ENCODE assay signal across 16 cellular contexts in genomic region chr2:48412409-48413259, GRCh38. TPM values are rescaled to one million over a fixed set of nuclear protein-coding genes. Genes with fewer than 3 reads are reported as not detected.
DNase-seq lines count a peak whose midpoint lies in the region; ATAC-seq and TF ChIP-seq lines count a peak whose summit lies in the region.
"Had no signal": no experiment of that assay in that cellular context is flagged by ENCODE, and none has a peak within 500 bp of the region (broad histone marks: within the 10 kb centered on the region; RNA-seq: fewer than 3 reads in every experiment).

No MANE protein-coding gene starts in this region.

- no peaks in the 10 kb centered on the region for H3K27me3 ChIP-seq in adipocyte (replicated peaks; ENCODE audit: control insufficient read depth, insufficient read depth, low read length)
- H3K27me3 ChIP-seq in right cardiac atrium (ENCODE audit: control insufficient read depth, insufficient read depth): no peaks in the 10 kb centered on the region
- H3K27me3 ChIP-seq in gastrocnemius medialis: no peaks in the 10 kb centered on the region
- H3K27me3 ChIP-seq: BLaER1 had no signal

- H3K36me3 Mint-ChIP-seq in WTC11: no peaks in the 10 kb centered on the region

- no peaks in the 10 kb centered on the region; the same call in 1 of the 2 replicates for H3K27me3 Mint-ChIP-seq in WTC11 (ENCODE audit: low read depth)
- H3K27me3 Mint-ChIP-seq: activated naive CD8-positive, alpha-beta T cell treated with anti-CD3 and anti-CD28 coated beads, Interleukin-2, amount 50 U/mL, for 24 hours had no signal

- 42% methylated on average over 6 of the region's 6 CpGs for WGBS in right cardiac atrium

- CTCF ChIA-PET in WTC11 (lab: Charles Lee): interaction anchor here (1.3 kb wide), 1 partner anchor 305 kb away, joined by 3 read pairs; no protein-coding TSS in a partner anchor

- intact Hi-C loops in right cardiac atrium (cut with DNase I): loop anchor here in 2 of 4 donors (10.0 kb wide), 2 partner anchors 168 to 558 kb away; no protein-coding TSS in a partner anchor
- intact Hi-C loops in gastrocnemius medialis (cut with DNase I; ENCODE audit: low total_unique reads): no loop called here

- H3K4me3 Mint-ChIP-seq in WTC11: no peak overlapping the region
- H3K4me3 Mint-ChIP-seq: activated CD4-positive, alpha-beta memory T cell treated with anti-CD3 and anti-CD28 coated beads, Interleukin-2, amount 10 ng/mL, durations not matched to agents 7 days and 5 days; activated naive CD8-positive, alpha-beta T cell treated with anti-CD3 and anti-CD28 coated beads, Interleukin-2, amount 50 U/mL, for 24 hours had no signal

- H3K9me3 ChIP-seq in adipocyte (ENCODE audit: control insufficient read depth, low read length) (no peaks in the 10 kb centered on the region), right cardiac atrium (ENCODE audit: control insufficient read depth, low read length) (no peaks in the 10 kb centered on the region), gastrocnemius medialis (no peaks in the 10 kb centered on the region)
- H3K9me3 ChIP-seq: BLaER1 had no signal

- H3K9me3 Mint-ChIP-seq in WTC11: peaks cover 4% of the 10 kb centered on the region
- H3K9me3 Mint-ChIP-seq: activated CD4-positive, alpha-beta memory T cell treated with anti-CD3 and anti-CD28 coated beads, Interleukin-2, amount 10 ng/mL, durations not matched to agents 7 days and 5 days had no signal

- H3K27ac ChIP-seq in right cardiac atrium (ENCODE audit: low read length) (peak overlapping the region; percentile 9), gastrocnemius medialis (peak overlapping the region in 1 of 4 donors; percentile 25)
- H3K27ac ChIP-seq: BLaER1 had no signal

- H3K9ac ChIP-seq in adipocyte (ENCODE audit: low read length): peak overlapping the region; percentile 60
- H3K9ac ChIP-seq: BLaER1 had no signal

- H3K4me1 Mint-ChIP-seq in WTC11: peaks cover 19% of the 10 kb centered on the region

- no peak for TF ChIP-seq CTCF in gastrocnemius medialis (IDR thresholded peaks at IDR 0.05 in 4 of 5, conservative IDR thresholded peaks at IDR 0.05 in 1 of 5)
- TF ChIP-seq CTCF in WTC11 (IDR thresholded peaks at IDR 0.05): no peak

- in situ Hi-C loops in KBM-7 (cut with MboI; ENCODE audit: low pct_unique_long_range_greater_than_20kb, low sequenced_read_pairs) (no loop called here), gastrocnemius medialis (cut with MboI; ENCODE audit: low sequenced_read_pairs in 4 of 4) (loop anchor here in 2 of 4 donors (25.0 kb wide), 1 partner anchor 550 kb away; no protein-coding TSS in a partner anchor)

- H3K27ac Mint-ChIP-seq in WTC11: no peak overlapping the region
- H3K27ac Mint-ChIP-seq: activated CD4-positive, alpha-beta memory T cell treated with anti-CD3 and anti-CD28 coated beads, Interleukin-2, amount 10 ng/mL, durations not matched to agents 7 days and 5 days; activated naive CD8-positive, alpha-beta T cell treated with anti-CD3 and anti-CD28 coated beads, Interleukin-2, amount 50 U/mL, for 24 hours had no signal

- POLR2A ChIA-PET in WTC11 (lab: Charles Lee): no interaction called here

- DNase-seq in KBM-7 (peak; percentile 40), adipocyte (ENCODE audit: low read depth) (peak; percentile 44), right cardiac atrium (no peak), gastrocnemius medialis (no peak), COLO829 (ENCODE audit: low spot score) (no peak), iPS-NIHi11 (ENCODE audit: low spot score) (no peak), WTC11 (ENCODE audit: low spot score) (no peak)
- DNase-seq: activated CD4-positive, alpha-beta memory T cell treated with anti-CD3 and anti-CD28 coated beads, Interleukin-2, amount 10 ng/mL, durations not matched to agents 7 days and 5 days; activated naive CD8-positive, alpha-beta T cell treated with anti-CD3 and anti-CD28 coated beads, Interleukin-2, amount 50 U/mL, for 24 hours; activated T-cell treated with anti-CD3 and anti-CD28 coated beads, Interleukin-2, amount 50 U/mL, for 48 hours; DMS153; kidney; NCI-H1694; NCI-H446 treated with DMSO at 0.1 percent for 48 hours had no signal

- H3K4me3 ChIP-seq in adipocyte (ENCODE audit: low read length) (peak overlapping the region; percentile 28), right cardiac atrium (ENCODE audit: low read length) (no peak overlapping the region), gastrocnemius medialis (no peak overlapping the region)
- H3K4me3 ChIP-seq: BLaER1, K562 had no signal

- H3K36me3 ChIP-seq in adipocyte (ENCODE audit: control insufficient read depth, insufficient read depth, low read length, severe bottlenecking) (no peaks in the 10 kb centered on the region), gastrocnemius medialis (no peaks in the 10 kb centered on the region)
- H3K36me3 ChIP-seq: BLaER1 had no signal

- peaks cover 56% of the 10 kb centered on the region for H3K4me1 ChIP-seq in adipocyte (ENCODE audit: control insufficient read depth, insufficient read depth, low read length)
- peaks cover 13% of the 10 kb centered on the region for H3K4me1 ChIP-seq in right cardiac atrium (ENCODE audit: control insufficient read depth, insufficient read depth, low read length)
- peaks cover 6 to 8% of the 10 kb centered on the region in 2 donors for H3K4me1 ChIP-seq in gastrocnemius medialis

- peak in 1 of 2 donors; percentile 58 for ATAC-seq in right cardiac atrium
- peak; percentile 26 to 53 for ATAC-seq in gastrocnemius medialis
- no peak for ATAC-seq in WTC11
- ATAC-seq: activated naive CD8-positive, alpha-beta T cell treated with anti-CD3 and anti-CD28 coated beads, Interleukin-2, amount 50 U/mL, for 24 hours; K562 had no signal

- no peak for TF ChIP-seq POLR2A in gastrocnemius medialis (IDR thresholded peaks at IDR 0.05)

TF ChIP-seq in WTC11, 78 proteins besides CTCF, POLR2A, EP300 and RAD21 (continues in another document):
- TF ChIP-seq PRDM15 (CRISPR knock-in tag; IDR thresholded peaks at IDR 0.05) (no peak), ZNF121 (CRISPR knock-in tag; IDR thresholded peaks at IDR 0.05) (no peak), GABPB1 (CRISPR knock-in tag; IDR thresholded peaks at IDR 0.05) (no peak), RELA (CRISPR knock-in tag; IDR thresholded peaks at IDR 0.05; ENCODE audit: borderline replicate concordance) (no peak), CREM (CRISPR knock-in tag; IDR thresholded peaks at IDR 0.05) (no peak), OVOL2 (CRISPR knock-in tag; IDR thresholded peaks at IDR 0.05; ENCODE audit: borderline replicate concordance) (no peak), E2F5 (CRISPR knock-in tag; IDR thresholded peaks at IDR 0.05) (no peak), HMGA2 (CRISPR knock-in tag; IDR thresholded peaks at IDR 0.05) (no peak), RORB (CRISPR knock-in tag; IDR thresholded peaks at IDR 0.05) (no peak), NR3C1 (CRISPR knock-in tag; conservative IDR thresholded peaks at IDR 0.05; ENCODE audit: low read depth) (no peak), ZNF317 (CRISPR knock-in tag; IDR thresholded peaks at IDR 0.05; ENCODE audit: borderline replicate concordance, low read depth) (no peak)
- TF ChIP-seq, protein P1, sequence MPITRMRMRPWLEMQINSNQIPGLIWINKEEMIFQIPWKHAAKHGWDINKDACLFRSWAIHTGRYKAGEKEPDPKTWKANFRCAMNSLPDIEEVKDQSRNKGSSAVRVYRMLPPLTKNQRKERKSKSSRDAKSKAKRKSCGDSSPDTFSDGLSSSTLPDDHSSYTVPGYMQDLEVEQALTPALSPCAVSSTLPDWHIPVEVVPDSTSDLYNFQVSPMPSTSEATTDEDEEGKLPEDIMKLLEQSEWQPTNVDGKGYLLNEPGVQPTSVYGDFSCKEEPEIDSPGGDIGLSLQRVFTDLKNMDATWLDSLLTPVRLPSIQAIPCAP (CRISPR knock-in tag; IDR thresholded peaks at IDR 0.05): no peak

RNA-seq across cellular contexts. Expression of gene PPP1R21, which starts 27.9 kb away (rescaled TPM):
- total RNA-seq in right cardiac atrium (10 to 100 TPM; 12.3 to 17.0 (median 16.0) TPM), gastrocnemius medialis (10 to 100 TPM in 2 of 4 donors, 1 to 10 TPM in 2; 7.5 to 13.5 (median 9.4) TPM), WTC11 (2021) (19.9 to 21.9 TPM (median 20.3 TPM) in 3 replicates)
- polyA plus RNA-seq in right cardiac atrium: 19.6 TPM

Comparison
In these comparisons a context has a peak if more than half of its experiments do, and no peak if none do; other contexts are left out.
1. DNase-seq: peak in KBM-7 (single experiment) and adipocyte (single experiment); none in right cardiac atrium (0 of 3), gastrocnemius medialis (0 of 2), COLO829 (single experiment), iPS-NIHi11 (single experiment) and WTC11 (single experiment).